In genomic region chr1:48775817-48776399, GRCh38 we compare ENCODE assay signal across 9 cellular contexts. TPM values are rescaled to one million over a fixed set of nuclear protein-coding genes. Genes with fewer than 3 reads are reported as not detected.
DNase-seq lines count a peak whose midpoint lies in the region; ATAC-seq, FAIRE-seq and TF ChIP-seq lines count a peak whose summit lies in the region.
"Had no signal": no experiment of that assay in that cellular context is flagged by ENCODE, and none has a peak within 500 bp of the region (broad histone marks: within the 10 kb centered on the region; RNA-seq: fewer than 3 reads in every experiment).

No MANE protein-coding gene starts in this region.

- peaks cover 42% of the 10 kb centered on the region for H3K4me1 ChIP-seq in stomach smooth muscle (ENCODE audit: control insufficient read depth, insufficient read depth, low read length)

- no peaks in the 10 kb centered on the region for H3K9me3 ChIP-seq in stomach smooth muscle (ENCODE audit: control insufficient read depth in 2 of 2, low read length in 2 of 2)

- H3K9ac ChIP-seq in stomach smooth muscle (ENCODE audit: low read length in 2 of 2), result peak overlapping the region; percentile 81 to 89

- H3K9me3 Mint-ChIP-seq in activated T-helper 17 cell treated with anti-CD3 and anti-CD28 coated beads, Interleukin-2, amount 50 U/mL, for 72 hours, result no peaks in the 10 kb centered on the region

- H3K36me3 ChIP-seq in kidney epithelial cell (ENCODE audit: control insufficient read depth, insufficient read depth, low read length) (no peaks in the 10 kb centered on the region), stomach smooth muscle (ENCODE audit: control insufficient read depth in 2 of 2, insufficient read depth in 2 of 2, low read length in 2 of 2) (peaks cover 0 to 2% of the 10 kb centered on the region in 2 donors)

- H3K27me3 Mint-ChIP-seq in activated T-helper 17 cell treated with anti-CD3 and anti-CD28 coated beads, Interleukin-2, amount 50 U/mL, for 72 hours, result peaks cover 45% of the 10 kb centered on the region

- DNase-seq in NCI-H82 (lab: John Stamatoyannopoulos, UW) (peak; percentile 34), NCI-H82 treated with DMSO at 0.1 percent for 48 hours (lab: John Stamatoyannopoulos, UW; ENCODE audit: unreplicated experiment) (no peak), kidney epithelial cell (ENCODE audit: low read depth) (no peak), HTR-8/SVneo (ENCODE audit: insufficient read length, low spot score) (no peak)
- DNase-seq: activated effector memory CD4-positive, alpha-beta T cell treated with Interleukin-2 at 50 U/mL for 16 hours had no signal

- peaks cover 10% of the 10 kb centered on the region for H3K4me1 Mint-ChIP-seq in activated T-helper 17 cell treated with anti-CD3 and anti-CD28 coated beads, Interleukin-2, amount 50 U/mL, for 72 hours

- peak overlapping the region; percentile 61 for H3K4me3 Mint-ChIP-seq in activated T-helper 17 cell treated with anti-CD3 and anti-CD28 coated beads, Interleukin-2, amount 50 U/mL, for 72 hours

- peak overlapping the region; percentile 71 for H3K27ac ChIP-seq in stomach smooth muscle (ENCODE audit: low read length)

- peaks cover 6% of the 10 kb centered on the region for H3K36me3 Mint-ChIP-seq in activated T-helper 17 cell treated with anti-CD3 and anti-CD28 coated beads, Interleukin-2, amount 50 U/mL, for 72 hours (ENCODE audit: low read depth)

- no peak overlapping the region for H3K27ac Mint-ChIP-seq in activated T-helper 17 cell treated with anti-CD3 and anti-CD28 coated beads, Interleukin-2, amount 50 U/mL, for 72 hours

- no peak for TF ChIP-seq CTCF in kidney epithelial cell (IDR thresholded peaks at IDR 0.05; ENCODE audit: insufficient read depth, low read length, poor library complexity, severe bottlenecking)

- no peaks in the 10 kb centered on the region for H3K27me3 ChIP-seq in kidney epithelial cell (ENCODE audit: control insufficient read depth, insufficient read depth, low read length)
- H3K27me3 ChIP-seq in stomach smooth muscle (ENCODE audit: control insufficient read depth in 1 of 2, insufficient read depth in 2 of 2, low read length in 2 of 2), result no peaks in the 10 kb centered on the region

- H3K4me3 ChIP-seq in kidney epithelial cell (ENCODE audit: low read depth, low read length) (peak overlapping the region; percentile 51), stomach smooth muscle (ENCODE audit: low read length in 2 of 2) (peak overlapping the region; percentile 58 to 83)

- no peak for FAIRE-seq in HTR-8/SVneo (lab: Jason Lieb, UNC)

- ATAC-seq in activated T-helper 17 cell treated with anti-CD3 and anti-CD28 coated beads, Interleukin-2, amount 50 U/mL, for 72 hours (replicated peaks), result no peak
- no peak for ATAC-seq in GM18858 (IDR thresholded peaks at IDR 0.05; ENCODE audit: unreplicated experiment)
- ATAC-seq in GM19452 (IDR thresholded peaks at IDR 0.05; ENCODE audit: unreplicated experiment), result no peak

RNA-seq across cellular contexts. Expression of gene BEND5, which starts 0.8 kb away (rescaled TPM):
- 1 to 10 TPM in 1 of 2 donors, under 1 TPM in 1; 0.35 to 5.3 TPM for total RNA-seq in activated T-helper 17 cell treated with anti-CD3 and anti-CD28 coated beads, Interleukin-2, amount 50 U/mL, for 72 hours
- 3.9 and 4.2 TPM in 2 replicates for total RNA-seq in kidney epithelial cell
